ENCODE assay signal across 8 cellular contexts in the genomic region with DNA sequence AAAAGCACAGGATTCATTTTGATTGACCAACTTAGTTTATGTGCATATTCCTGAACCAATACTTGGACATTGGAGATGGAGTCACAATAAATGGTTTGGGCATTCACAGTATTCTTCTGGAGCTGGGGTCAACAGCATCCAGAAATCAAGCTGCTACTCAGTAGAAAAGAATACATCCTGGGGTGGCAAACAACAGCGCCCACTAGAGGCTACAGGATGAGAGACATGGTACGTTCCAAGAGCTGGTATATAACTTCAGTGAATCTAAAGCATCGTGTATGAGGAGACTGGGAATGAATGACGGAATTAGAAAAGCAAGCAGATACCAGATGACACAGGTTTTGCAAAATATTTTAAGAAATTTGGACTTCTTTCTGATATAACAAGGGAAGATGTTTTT.
DNase-seq lines count a peak whose midpoint lies in the region; ATAC-seq and TF ChIP-seq lines count a peak whose summit lies in the region.

No MANE protein-coding gene starts in this region.

- 67 to 69% methylated on average over 4 of the region's 4 CpGs for WGBS in testis, 2 donors

- H3K27ac ChIP-seq in testis, result no peak overlapping the region

- H3K27me3 ChIP-seq in MG63 (no peaks in the 10 kb centered on the region), testis (no peaks in the 10 kb centered on the region)

- no peak overlapping the region for H3K4me3 ChIP-seq in MG63
- no peak overlapping the region for H3K4me3 ChIP-seq in testis

- peak in 2 of 3 experiments; percentile 45 to 58 for TF ChIP-seq CTCF in testis (IDR thresholded peaks at IDR 0.05)

- ATAC-seq in GM21367 (IDR thresholded peaks at IDR 0.05; ENCODE audit: unreplicated experiment), result peak; percentile 67

- DNase-seq in AG20443 (ENCODE audit: low spot score) (peak; percentile 10), MG63 (peak; percentile 5), erythroblast (lab: John Stamatoyannopoulos, UW) (peak; percentile 10 to 42), testis (peak; percentile 70), C1 segment of cervical spinal cord (lab: John Stamatoyannopoulos, UW) (no peak), NCI-H1105 treated with DMSO at 0.1 percent for 48 hours (lab: John Stamatoyannopoulos, UW) (no peak), cerebellar nuclear complex (lab: John Stamatoyannopoulos, UW) (no peak)

- intact Hi-C loops in testis (cut with DNase I; ENCODE audit: low total_unique reads), result no loop called here

- H3K9me3 ChIP-seq in MG63 (no peaks in the 10 kb centered on the region; the same call in 1 of the 2 replicates), testis (no peaks in the 10 kb centered on the region)

- H3K36me3 ChIP-seq in MG63, result no peaks in the 10 kb centered on the region
- no peaks in the 10 kb centered on the region for H3K36me3 ChIP-seq in testis (ENCODE audit: low read depth, missing control alignments)

- TF ChIP-seq POLR2A in erythroblast (IDR thresholded peaks at IDR 0.05; ENCODE audit: low read length) (no peak), testis (IDR thresholded peaks at IDR 0.05) (no peak)

- H3K4me1 ChIP-seq in testis, result no peaks in the 10 kb centered on the region

Comparison
In these comparisons a context has a peak if more than half of its experiments do, and no peak if none do; other contexts are left out.
1. DNase-seq: peak in AG20443 (single experiment), MG63 (single experiment), erythroblast (2 of 2) and testis (single experiment); none in C1 segment of cervical spinal cord (0 of 14), NCI-H1105 treated with DMSO at 0.1 percent for 48 hours (single experiment) and cerebellar nuclear complex (0 of 2).